13 cellular contexts compared by ENCODE assay signal in the genomic region with DNA sequence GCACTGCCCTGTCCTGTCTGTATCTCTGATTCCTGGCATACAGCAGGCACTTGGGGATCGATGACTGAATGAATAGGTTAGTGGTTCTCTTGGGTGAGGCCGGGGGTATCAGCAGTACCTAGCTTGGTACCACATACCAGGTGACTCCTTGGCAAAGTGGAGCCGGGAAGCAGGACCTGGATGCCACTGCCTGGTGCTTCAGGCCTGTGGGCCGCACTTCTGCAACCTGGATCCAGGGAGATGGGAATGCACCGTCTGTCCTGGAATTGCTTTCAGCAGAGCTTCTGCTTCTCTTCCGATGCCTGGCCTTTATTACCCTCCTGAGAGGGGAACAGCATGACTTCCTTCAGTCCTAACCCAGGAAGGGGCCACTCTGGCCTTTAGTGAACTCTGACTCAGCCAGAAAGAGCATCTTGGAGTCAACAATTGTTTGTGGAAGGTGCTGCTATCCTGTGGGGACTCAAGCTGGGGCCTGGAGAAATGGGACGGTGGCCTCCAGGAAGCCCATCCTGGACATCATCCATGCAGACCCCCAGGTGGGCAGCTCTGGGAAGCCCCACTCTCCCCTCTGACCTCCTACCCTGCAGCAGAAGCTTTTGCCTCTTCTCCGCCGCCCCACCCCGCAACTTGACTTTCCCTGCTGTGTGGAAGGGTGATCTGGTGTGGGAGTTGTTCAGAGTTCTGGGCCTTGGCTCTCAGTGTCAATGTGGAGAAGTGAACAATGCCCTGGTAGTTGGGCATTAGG. TPM values are rescaled to one million over a fixed set of nuclear protein-coding genes. Genes with fewer than 3 reads are reported as not detected.
A peak's percentile ranks its signal among the peaks of the same experiment; 100 is the strongest.
DNase-seq lines count a peak whose midpoint lies in the region; ATAC-seq and TF ChIP-seq lines count a peak whose summit lies in the region.
"Had no signal": no experiment of that assay in that cellular context is flagged by ENCODE, and none has a peak within 500 bp of the region (broad histone marks: within the 10 kb centered on the region; RNA-seq: fewer than 3 reads in every experiment).

No MANE protein-coding gene starts in this region.

- H3K9me3 ChIP-seq in BLaER1 (no peaks in the 10 kb centered on the region), mesenchymal stem cell (ENCODE audit: control insufficient read depth, low read length) (no peaks in the 10 kb centered on the region)

- H3K79me1 ChIP-seq in mesenchymal stem cell (replicated peaks; ENCODE audit: low read length, poor library complexity, severe bottlenecking): no peaks in the 10 kb centered on the region

- peaks cover 52% of the 10 kb centered on the region for H3K4me1 Mint-ChIP-seq in activated T-helper 17 cell treated with anti-CD3 and anti-CD28 coated beads, Interleukin-2, amount 50 U/mL, for 72 hours

- peak overlapping the region; percentile 88 to 92 for H2BK12ac ChIP-seq in mesenchymal stem cell (ENCODE audit: low read length in 2 of 2)

- no peak for TF ChIP-seq CTCF in GM12864 (IDR thresholded peaks at IDR 0.05; ENCODE audit: low read depth, low read length, missing control alignments)

- H3K4me3 ChIP-seq in BLaER1: no peak overlapping the region
- peak overlapping the region; percentile 18; the same call in 1 of the 2 replicates for H3K4me3 ChIP-seq in GM12864 (ENCODE audit: low read depth, low read length)
- H3K4me3 ChIP-seq in mesenchymal stem cell (ENCODE audit: insufficient read depth in 1 of 2, low read depth in 1 of 2, low read length in 2 of 2): no peak overlapping the region
- H3K4me3 ChIP-seq: GM23248 had no signal

- peak overlapping the region; percentile 98 to 99 for H3K4ac ChIP-seq in mesenchymal stem cell (ENCODE audit: low read depth in 1 of 2, low read length in 2 of 2)

- no peak overlapping the region for H2AFZ ChIP-seq in mesenchymal stem cell (ENCODE audit: low read depth, low read length)
- H2AFZ ChIP-seq: GM23248 had no signal

- H4K91ac ChIP-seq in mesenchymal stem cell (ENCODE audit: low read length): peak overlapping the region; percentile 97

- H3K4me2 ChIP-seq in BLaER1: peak overlapping the region; percentile 99
- H3K4me2 ChIP-seq in mesenchymal stem cell (ENCODE audit: low read length, poor library complexity, severe bottlenecking): no peak overlapping the region

- peak overlapping the region; percentile 68 for H2BK5ac ChIP-seq in mesenchymal stem cell (ENCODE audit: low read depth, low read length, poor library complexity, severe bottlenecking)

- no peaks in the 10 kb centered on the region for H3K36me3 ChIP-seq in BLaER1
- H3K36me3 ChIP-seq in mesenchymal stem cell (ENCODE audit: control insufficient read depth in 1 of 2, insufficient read depth in 2 of 2, low read depth in 1 of 2, low read length in 2 of 2): peaks cover 0 to 23% of the 10 kb centered on the region in 2 experiments

- peak overlapping the region; percentile 90 for H2BK120ac ChIP-seq in mesenchymal stem cell (ENCODE audit: low read depth, low read length)

- peaks cover 99% of the 10 kb centered on the region for H3K4me1 ChIP-seq in BLaER1
- H3K4me1 ChIP-seq in mesenchymal stem cell (ENCODE audit: control insufficient read depth, insufficient read depth, low read depth, low read length): peaks cover 61% of the 10 kb centered on the region

- H3K23ac ChIP-seq in mesenchymal stem cell (ENCODE audit: low read length in 2 of 2): peak overlapping the region in 1 of 2 experiments; percentile 66

- ATAC-seq in activated T-helper 17 cell treated with anti-CD3 and anti-CD28 coated beads, Interleukin-2, amount 50 U/mL, for 72 hours (replicated peaks): no peak
- ATAC-seq in GM21576 (IDR thresholded peaks at IDR 0.05; ENCODE audit: unreplicated experiment): no peak
- ATAC-seq: foreskin keratinocyte had no signal

- H3K9ac ChIP-seq in BLaER1: peak overlapping the region; percentile 80; the same call in 1 of the 2 replicates
- no peak overlapping the region for H3K9ac ChIP-seq in mesenchymal stem cell (ENCODE audit: low read length)
- H3K9ac ChIP-seq: GM23248, KMS-11 had no signal

- H4K8ac ChIP-seq in mesenchymal stem cell (ENCODE audit: low read length): peak overlapping the region; percentile 90

- WGBS in mesenchymal stem cell: 52% methylated on average over 10 of the region's 10 CpGs

- no peaks in the 10 kb centered on the region for H3K27me3 Mint-ChIP-seq in activated T-helper 17 cell treated with anti-CD3 and anti-CD28 coated beads, Interleukin-2, amount 50 U/mL, for 72 hours

- no peaks in the 10 kb centered on the region for H3K9me3 Mint-ChIP-seq in activated T-helper 17 cell treated with anti-CD3 and anti-CD28 coated beads, Interleukin-2, amount 50 U/mL, for 72 hours

- H3K14ac ChIP-seq in mesenchymal stem cell (ENCODE audit: low read length in 2 of 2): peak overlapping the region in 1 of 2 experiments; percentile 94

- H3K4me3 Mint-ChIP-seq in activated T-helper 17 cell treated with anti-CD3 and anti-CD28 coated beads, Interleukin-2, amount 50 U/mL, for 72 hours: peak overlapping the region; percentile 91

- H3K36me3 Mint-ChIP-seq in activated T-helper 17 cell treated with anti-CD3 and anti-CD28 coated beads, Interleukin-2, amount 50 U/mL, for 72 hours (ENCODE audit: low read depth): peaks cover 100% of the 10 kb centered on the region

- no peaks in the 10 kb centered on the region for H4K20me1 ChIP-seq in BLaER1

- H3K27me3 ChIP-seq in BLaER1 (no peaks in the 10 kb centered on the region), mesenchymal stem cell (ENCODE audit: control insufficient read depth in 1 of 2, insufficient read depth in 1 of 2, low read length in 2 of 2) (no peaks in the 10 kb centered on the region)
- H3K27me3 ChIP-seq: foreskin keratinocyte had no signal

- H3K27ac Mint-ChIP-seq in activated T-helper 17 cell treated with anti-CD3 and anti-CD28 coated beads, Interleukin-2, amount 50 U/mL, for 72 hours: peak overlapping the region; percentile 93

- peak overlapping the region; percentile 96 for H2AK5ac ChIP-seq in mesenchymal stem cell (ENCODE audit: low read length, severe bottlenecking)

- H3K27ac ChIP-seq in BLaER1: peak overlapping the region; percentile 96
- H3K27ac ChIP-seq in mesenchymal stem cell (ENCODE audit: low read length, poor library complexity, severe bottlenecking): peak overlapping the region; percentile 94
- H3K27ac ChIP-seq: GM23248 had no signal

- H3K18ac ChIP-seq in mesenchymal stem cell (ENCODE audit: low read depth in 1 of 2, low read length in 2 of 2): peak overlapping the region; percentile 95

- peak overlapping the region; percentile 68 for H2BK15ac ChIP-seq in mesenchymal stem cell (ENCODE audit: low read depth, poor library complexity, severe bottlenecking)

- DNase-seq in GM12864 (ENCODE audit: low read depth): no peak
- DNase-seq in mesenchymal stem cell: peak; percentile 68
- DNase-seq in iPS-NIHi7 (ENCODE audit: extremely low spot score): no peak
- DNase-seq in NCI-H146 treated with DMSO at 0.1 percent for 48 hours (lab: John Stamatoyannopoulos, UW; ENCODE audit: unreplicated experiment): no peak
- no peak for DNase-seq in NCI-H1417 treated with DMSO at 0.1 percent for 48 hours (lab: John Stamatoyannopoulos, UW)
- DNase-seq: foreskin keratinocyte; GM23248; stimulated activated CD4-positive, alpha-beta T cell treated with anti-CD3 and anti-CD28 coated beads, Interleukin-15, amount 100 ng/mL, for 24 hours; stimulated activated CD8-positive, alpha-beta memory T cell treated with anti-CD3 and anti-CD28 coated beads, Interleukin-4, amount 100 ng/mL, for 48 hours had no signal

RNA-seq across cellular contexts. Expression of gene CD82, which starts 5.1 kb away (rescaled TPM):
- total RNA-seq in activated T-helper 17 cell treated with anti-CD3 and anti-CD28 coated beads, Interleukin-2, amount 50 U/mL, for 72 hours: 100 to 1,000 TPM; 147 to 620 TPM
- polyA plus RNA-seq in mesenchymal stem cell (2013, experiment 1 of 2): 196 TPM
- polyA plus RNA-seq in mesenchymal stem cell (2013, experiment 2 of 2): 194 TPM
